In genomic region chr2:131054488-131054887, GRCh38 we compare ENCODE assay signal across 36 cellular contexts.
"Had no signal": no experiment of that assay in that cellular context is flagged by ENCODE, and none has a peak within 500 bp of the region (broad histone marks: within the 10 kb centered on the region; RNA-seq: fewer than 3 reads in every experiment).

No MANE protein-coding gene starts in this region.

- H3K9me3 ChIP-seq: adrenal gland, body of pancreas, breast epithelium had no signal

- H3K27ac Mint-ChIP-seq: activated CD4-positive, alpha-beta memory T cell treated with anti-CD3 and anti-CD28 coated beads for 36 hours; activated CD4-positive, alpha-beta T cell treated with anti-CD3 and anti-CD28 coated beads for 36 hours; activated CD4-positive, alpha-beta T cell treated with anti-CD3 and anti-CD28 coated beads, Interleukin-2, amount 10 ng/mL, durations not matched to agents 7 days and 5 days; activated CD8-positive, alpha-beta T cell treated with anti-CD3 and anti-CD28 coated beads for 36 hours; activated naive CD4-positive, alpha-beta T cell treated with anti-CD3 and anti-CD28 coated beads for 36 hours; activated naive CD8-positive, alpha-beta T cell treated with anti-CD3 and anti-CD28 coated beads for 36 hours; activated T-cell treated with anti-CD3 and anti-CD28 coated beads, Interleukin-2, amount 50 U/mL, for 72 hours; activated T-helper 1 cell treated with anti-CD3 and anti-CD28 coated beads, Interleukin-12 subunit alpha, Interleukin-12 subunit beta, Interleukin-2, Interleukin-4 antibody, amounts not matched to agents 30 ng/mL and 10 ng/mL and 1 ng/mL, durations not matched to agents 14 hours and 24 hours and 36 hours; activated T-helper 17 cell treated with anti-CD3 and anti-CD28 coated beads, Interleukin-2, amount 50 U/mL, for 72 hours; T-helper 1 cell treated with Interleukin-12 subunit alpha and Interleukin-12 subunit beta and Interleukin-4 antibody, amounts not matched to agents 30 μg/mL and 1 μg/mL, for 36 hours; T-helper 2 cell treated with Interferon-gamma antibody and Interleukin-4, amounts not matched to agents 5 μg/mL and 100 μg/mL, for 36 hours had no signal

- H3K4me3 ChIP-seq: adrenal gland, body of pancreas, breast epithelium had no signal

- ATAC-seq: activated CD4-positive, alpha-beta T cell treated with anti-CD3 and anti-CD28 coated beads for 36 hours; activated CD4-positive, CD25-positive, alpha-beta regulatory T cell treated with anti-CD3 and anti-CD28 coated beads, Interleukin-2, amount 50 U/mL, for 24 hours; activated CD8-positive, alpha-beta T cell treated with anti-CD3 and anti-CD28 coated beads for 36 hours; activated T-cell treated with anti-CD3 and anti-CD28 coated beads, Interleukin-2, amount 50 U/mL, for 4 hours; activated T-cell treated with anti-CD3 and anti-CD28 coated beads, Interleukin-2, amount 50 U/mL, for 72 hours; activated T-helper 17 cell treated with anti-CD3 and anti-CD28 coated beads, Interleukin-2, amount 50 U/mL, for 72 hours; body of pancreas; WTC11 had no signal

- H3K27me3 ChIP-seq: adrenal gland, body of pancreas, brain microvascular endothelial cell, breast epithelium had no signal

- H3K4me1 ChIP-seq: breast epithelium had no signal

- H3K27me3 Mint-ChIP-seq: activated CD4-positive, alpha-beta memory T cell treated with anti-CD3 and anti-CD28 coated beads for 36 hours; activated CD4-positive, alpha-beta T cell treated with anti-CD3 and anti-CD28 coated beads for 36 hours; activated CD4-positive, alpha-beta T cell treated with anti-CD3 and anti-CD28 coated beads, Interleukin-2, amount 10 ng/mL, durations not matched to agents 7 days and 5 days; activated CD8-positive, alpha-beta T cell treated with anti-CD3 and anti-CD28 coated beads for 36 hours; activated naive CD8-positive, alpha-beta T cell treated with anti-CD3 and anti-CD28 coated beads for 36 hours; activated T-helper 17 cell treated with anti-CD3 and anti-CD28 coated beads, Interleukin-2, amount 50 U/mL, for 72 hours had no signal

- H3K27ac ChIP-seq: adrenal gland, body of pancreas, brain microvascular endothelial cell, VCaP had no signal

- H3K4me3 Mint-ChIP-seq: activated CD4-positive, alpha-beta memory T cell treated with anti-CD3 and anti-CD28 coated beads for 36 hours; activated CD4-positive, alpha-beta T cell treated with anti-CD3 and anti-CD28 coated beads for 36 hours; activated CD4-positive, alpha-beta T cell treated with anti-CD3 and anti-CD28 coated beads, Interleukin-2, amount 10 ng/mL, durations not matched to agents 7 days and 5 days; activated CD8-positive, alpha-beta T cell treated with anti-CD3 and anti-CD28 coated beads for 36 hours; activated naive CD4-positive, alpha-beta T cell treated with anti-CD3 and anti-CD28 coated beads for 36 hours; activated naive CD8-positive, alpha-beta T cell treated with anti-CD3 and anti-CD28 coated beads for 36 hours; activated T-cell treated with anti-CD3 and anti-CD28 coated beads, Interleukin-2, amount 50 U/mL, for 4 hours; activated T-cell treated with anti-CD3 and anti-CD28 coated beads, Interleukin-2, amount 50 U/mL, for 72 hours; activated T-helper 1 cell treated with anti-CD3 and anti-CD28 coated beads, Interleukin-12 subunit alpha, Interleukin-12 subunit beta, Interleukin-2, Interleukin-4 antibody, amounts not matched to agents 30 ng/mL and 10 ng/mL and 1 ng/mL, durations not matched to agents 14 hours and 24 hours and 36 hours; activated T-helper 17 cell treated with anti-CD3 and anti-CD28 coated beads, Interleukin-2, amount 50 U/mL, for 72 hours; T-helper 1 cell treated with Interleukin-12 subunit alpha and Interleukin-12 subunit beta and Interleukin-4 antibody, amounts not matched to agents 30 μg/mL and 1 μg/mL, for 36 hours; T-helper 2 cell treated with Interferon-gamma antibody and Interleukin-4, amounts not matched to agents 5 μg/mL and 100 μg/mL, for 36 hours; WTC11 had no signal

- DNase-seq: activated CD4-positive, alpha-beta memory T cell treated with anti-CD3 and anti-CD28 coated beads for 36 hours; activated CD4-positive, alpha-beta T cell treated with anti-CD3 and anti-CD28 coated beads for 1 hour; activated CD4-positive, alpha-beta T cell treated with anti-CD3 and anti-CD28 coated beads for 36 hours; activated CD4-positive, alpha-beta T cell treated with anti-CD3 and anti-CD28 coated beads for 48 hours; activated CD4-positive, alpha-beta T cell treated with anti-CD3 and anti-CD28 coated beads, Interleukin-2, amount 10 ng/mL, durations not matched to agents 7 days and 5 days; activated CD4-positive, alpha-beta T cell treated with anti-CD3 and anti-CD28 coated beads, Interleukin-2, amount 50 U/mL, for 4 hours; activated CD4-positive, CD25-positive, alpha-beta regulatory T cell; activated CD8-positive, alpha-beta memory T cell treated with anti-CD3 and anti-CD28 coated beads, Interleukin-2, amount 50 U/mL, for 4 hours; activated CD8-positive, alpha-beta T cell treated with anti-CD3 and anti-CD28 coated beads for 36 hours; activated effector memory CD4-positive, alpha-beta T cell treated with anti-CD3 and anti-CD28 coated beads, Interleukin-2, amount 50 U/mL, for 16 hours; activated gamma-delta T cell treated with Interleukin-2 at 50 U/mL for 16 hours; activated naive CD4-positive, alpha-beta T cell; activated naive CD4-positive, alpha-beta T cell treated with anti-CD3 and anti-CD28 coated beads for 36 hours; activated naive CD4-positive, alpha-beta T cell treated with anti-CD3 and anti-CD28 coated beads, Interleukin-2, amount 50 U/mL, for 16 hours; activated naive CD8-positive, alpha-beta T cell treated with anti-CD3 and anti-CD28 coated beads for 36 hours; activated T-cell treated with anti-CD3 and anti-CD28 coated beads for 4 hours; activated T-cell treated with anti-CD3 and anti-CD28 coated beads, Interleukin-2, amount 50 U/mL, for 1 hour; activated T-cell treated with anti-CD3 and anti-CD28 coated beads, Interleukin-2, amount 50 U/mL, for 4 hours; activated T-cell treated with anti-CD3 and anti-CD28 coated beads, Interleukin-2, amount 50 U/mL, for 72 hours; amniotic stem cell; aorta; body of pancreas; brain microvascular endothelial cell; central memory CD4-positive, alpha-beta T cell; T-helper 2 cell; T-helper 9 cell had no signal

- H3K9me3 Mint-ChIP-seq: activated CD4-positive, alpha-beta memory T cell treated with anti-CD3 and anti-CD28 coated beads for 36 hours; activated CD4-positive, alpha-beta T cell treated with anti-CD3 and anti-CD28 coated beads, Interleukin-2, amount 10 ng/mL, durations not matched to agents 7 days and 5 days; activated CD8-positive, alpha-beta T cell treated with anti-CD3 and anti-CD28 coated beads for 36 hours; activated naive CD4-positive, alpha-beta T cell treated with anti-CD3 and anti-CD28 coated beads for 36 hours; activated naive CD4-positive, alpha-beta T cell treated with anti-CD3 and anti-CD28 coated beads, Interleukin-2, amount 50 U/mL, for 72 hours; activated naive CD8-positive, alpha-beta T cell treated with anti-CD3 and anti-CD28 coated beads for 36 hours; activated T-cell treated with anti-CD3 and anti-CD28 coated beads, Interleukin-2, amount 50 U/mL, for 4 hours; activated T-cell treated with anti-CD3 and anti-CD28 coated beads, Interleukin-2, amount 50 U/mL, for 72 hours; activated T-helper 1 cell treated with anti-CD3 and anti-CD28 coated beads, Interleukin-12 subunit alpha, Interleukin-12 subunit beta, Interleukin-2, Interleukin-4 antibody, amounts not matched to agents 30 ng/mL and 10 ng/mL and 1 ng/mL, durations not matched to agents 14 hours and 24 hours and 36 hours; activated T-helper 17 cell treated with anti-CD3 and anti-CD28 coated beads, Interleukin-2, amount 50 U/mL, for 72 hours; T-helper 1 cell treated with Interleukin-12 subunit alpha and Interleukin-12 subunit beta and Interleukin-4 antibody, amounts not matched to agents 30 μg/mL and 1 μg/mL, for 36 hours; T-helper 2 cell treated with Interferon-gamma antibody and Interleukin-4, amounts not matched to agents 5 μg/mL and 100 μg/mL, for 36 hours; WTC11 had no signal
